In the genomic region with DNA sequence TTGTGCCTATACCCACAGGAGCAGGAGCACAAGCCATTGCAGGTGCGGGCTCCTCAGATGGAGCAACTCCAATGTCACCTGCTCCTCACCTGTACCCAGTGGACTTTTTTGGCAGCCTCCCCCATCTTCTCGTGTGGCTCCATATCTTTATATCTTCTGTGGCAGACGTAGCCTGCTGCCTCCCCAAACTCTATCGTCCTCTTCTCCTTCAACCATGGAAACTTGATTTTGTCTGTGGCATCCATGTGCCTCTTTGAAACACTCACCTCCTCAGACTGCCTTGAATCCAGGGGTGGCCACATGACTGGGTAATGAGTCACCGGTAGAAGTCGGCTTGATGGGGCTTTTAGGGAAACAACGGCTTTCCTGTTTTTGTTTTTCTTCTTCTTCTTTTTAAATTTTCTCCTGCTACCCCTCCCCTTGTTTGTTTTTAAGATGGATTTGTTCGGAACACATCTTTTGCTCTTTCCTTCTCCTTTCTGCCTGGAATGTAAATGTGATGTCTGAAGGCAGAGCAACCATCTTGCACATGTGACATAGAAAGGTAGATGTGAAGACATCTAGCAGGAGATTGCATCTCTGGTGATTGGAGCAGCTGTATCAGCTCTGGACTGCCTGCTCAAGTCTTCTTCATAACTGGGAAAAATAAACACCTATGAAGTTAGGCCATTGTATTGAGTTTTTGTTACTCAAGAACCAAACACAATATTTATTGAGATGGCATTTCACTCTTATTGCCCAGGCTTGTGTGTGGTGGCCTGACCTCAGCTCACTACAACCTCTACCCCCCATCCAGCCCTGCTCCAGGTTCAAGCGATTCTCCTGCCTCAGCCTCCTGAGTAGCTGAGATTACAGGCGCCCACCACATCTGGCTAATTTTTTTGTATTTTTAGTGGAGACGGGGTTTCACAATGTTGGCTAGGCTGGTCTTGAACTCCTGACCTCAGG, we compare ENCODE assay signal across 1 cellular context.
A peak's percentile ranks its signal among the peaks of the same experiment; 100 is the strongest.
TF ChIP-seq lines count a peak whose summit lies in the region.

No MANE protein-coding gene starts in this region.

TF ChIP-seq in HepG2, 621 proteins besides CTCF, POLR2A, EP300 and RAD21 (continued from another document and continues in another):
- peak; percentile 12; the same call in 1 of the 2 replicates for TF ChIP-seq FOSL1 (CRISPR knock-in tag; IDR thresholded peaks at IDR 0.05; ENCODE audit: borderline replicate concordance)
- no peak for TF ChIP-seq POLR2AphosphoS5 (IDR thresholded peaks at IDR 0.05; ENCODE audit: low read depth, low read length)
- TF ChIP-seq CSRNP1 (CRISPR knock-in tag; IDR thresholded peaks at IDR 0.05), result no peak
- TF ChIP-seq TFDP1 (CRISPR knock-in tag; IDR thresholded peaks at IDR 0.05; ENCODE audit: borderline replicate concordance), result no peak
- TF ChIP-seq ZNF549 (CRISPR knock-in tag; IDR thresholded peaks at IDR 0.05), result no peak
- no peak for TF ChIP-seq NFATC3 (CRISPR knock-in tag; IDR thresholded peaks at IDR 0.05)
- TF ChIP-seq MED8 (CRISPR knock-in tag; IDR thresholded peaks at IDR 0.05; ENCODE audit: insufficient replicate concordance), result peak; percentile 34
- TF ChIP-seq SP5 (CRISPR knock-in tag; IDR thresholded peaks at IDR 0.05; ENCODE audit: borderline replicate concordance, low read depth), result no peak
- TF ChIP-seq, protein P1, sequence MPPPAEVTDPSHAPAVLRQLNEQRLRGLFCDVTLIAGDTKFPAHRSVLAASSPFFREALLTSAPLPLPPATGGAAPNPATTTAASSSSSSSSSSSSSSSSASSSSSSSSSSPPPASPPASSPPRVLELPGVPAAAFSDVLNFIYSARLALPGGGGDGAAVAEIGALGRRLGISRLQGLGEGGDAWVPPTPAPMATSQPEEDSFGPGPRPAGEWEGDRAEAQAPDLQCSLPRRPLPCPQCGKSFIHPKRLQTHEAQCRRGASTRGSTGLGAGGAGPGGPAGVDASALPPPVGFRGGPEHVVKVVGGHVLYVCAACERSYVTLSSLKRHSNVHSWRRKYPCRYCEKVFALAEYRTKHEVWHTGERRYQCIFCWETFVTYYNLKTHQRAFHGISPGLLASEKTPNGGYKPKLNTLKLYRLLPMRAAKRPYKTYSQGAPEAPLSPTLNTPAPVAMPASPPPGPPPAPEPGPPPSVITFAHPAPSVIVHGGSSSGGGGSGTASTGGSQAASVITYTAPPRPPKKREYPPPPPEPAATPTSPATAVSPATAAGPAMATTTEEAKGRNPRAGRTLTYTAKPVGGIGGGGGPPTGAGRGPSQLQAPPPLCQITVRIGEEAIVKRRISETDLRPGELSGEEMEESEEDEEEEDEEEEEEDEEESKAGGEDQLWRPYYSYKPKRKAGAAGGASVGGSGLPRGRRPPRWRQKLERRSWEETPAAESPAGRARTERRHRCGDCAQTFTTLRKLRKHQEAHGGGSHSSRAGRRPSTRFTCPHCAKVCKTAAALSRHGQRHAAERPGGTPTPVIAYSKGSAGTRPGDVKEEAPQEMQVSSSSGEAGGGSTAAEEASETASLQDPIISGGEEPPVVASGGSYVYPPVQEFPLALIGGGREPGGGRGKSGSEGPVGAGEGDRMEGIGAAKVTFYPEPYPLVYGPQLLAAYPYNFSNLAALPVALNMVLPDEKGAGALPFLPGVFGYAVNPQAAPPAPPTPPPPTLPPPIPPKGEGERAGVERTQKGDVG (CRISPR knock-in tag; IDR thresholded peaks at IDR 0.05; ENCODE audit: borderline replicate concordance), result no peak
- TF ChIP-seq NR3C1 (CRISPR knock-in tag; IDR thresholded peaks at IDR 0.05), result no peak
- no peak for TF ChIP-seq BCL6 (CRISPR knock-in tag; IDR thresholded peaks at IDR 0.05)
- no peak for TF ChIP-seq ZFAT (CRISPR knock-in tag; conservative IDR thresholded peaks at IDR 0.05)
- no peak for TF ChIP-seq ZBTB26 (CRISPR knock-in tag; IDR thresholded peaks at IDR 0.05; ENCODE audit: borderline replicate concordance)
- TF ChIP-seq, protein P2, sequence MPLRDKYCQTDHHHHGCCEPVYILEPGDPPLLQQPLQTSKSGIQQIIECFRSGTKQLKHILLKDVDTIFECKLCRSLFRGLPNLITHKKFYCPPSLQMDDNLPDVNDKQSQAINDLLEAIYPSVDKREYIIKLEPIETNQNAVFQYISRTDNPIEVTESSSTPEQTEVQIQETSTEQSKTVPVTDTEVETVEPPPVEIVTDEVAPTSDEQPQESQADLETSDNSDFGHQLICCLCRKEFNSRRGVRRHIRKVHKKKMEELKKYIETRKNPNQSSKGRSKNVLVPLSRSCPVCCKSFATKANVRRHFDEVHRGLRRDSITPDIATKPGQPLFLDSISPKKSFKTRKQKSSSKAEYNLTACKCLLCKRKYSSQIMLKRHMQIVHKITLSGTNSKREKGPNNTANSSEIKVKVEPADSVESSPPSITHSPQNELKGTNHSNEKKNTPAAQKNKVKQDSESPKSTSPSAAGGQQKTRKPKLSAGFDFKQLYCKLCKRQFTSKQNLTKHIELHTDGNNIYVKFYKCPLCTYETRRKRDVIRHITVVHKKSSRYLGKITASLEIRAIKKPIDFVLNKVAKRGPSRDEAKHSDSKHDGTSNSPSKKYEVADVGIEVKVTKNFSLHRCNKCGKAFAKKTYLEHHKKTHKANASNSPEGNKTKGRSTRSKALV (CRISPR knock-in tag; IDR thresholded peaks at IDR 0.05), result no peak
- TF ChIP-seq BRCA1 (CRISPR knock-in tag; IDR thresholded peaks at IDR 0.05), result no peak
- TF ChIP-seq, protein P3, sequence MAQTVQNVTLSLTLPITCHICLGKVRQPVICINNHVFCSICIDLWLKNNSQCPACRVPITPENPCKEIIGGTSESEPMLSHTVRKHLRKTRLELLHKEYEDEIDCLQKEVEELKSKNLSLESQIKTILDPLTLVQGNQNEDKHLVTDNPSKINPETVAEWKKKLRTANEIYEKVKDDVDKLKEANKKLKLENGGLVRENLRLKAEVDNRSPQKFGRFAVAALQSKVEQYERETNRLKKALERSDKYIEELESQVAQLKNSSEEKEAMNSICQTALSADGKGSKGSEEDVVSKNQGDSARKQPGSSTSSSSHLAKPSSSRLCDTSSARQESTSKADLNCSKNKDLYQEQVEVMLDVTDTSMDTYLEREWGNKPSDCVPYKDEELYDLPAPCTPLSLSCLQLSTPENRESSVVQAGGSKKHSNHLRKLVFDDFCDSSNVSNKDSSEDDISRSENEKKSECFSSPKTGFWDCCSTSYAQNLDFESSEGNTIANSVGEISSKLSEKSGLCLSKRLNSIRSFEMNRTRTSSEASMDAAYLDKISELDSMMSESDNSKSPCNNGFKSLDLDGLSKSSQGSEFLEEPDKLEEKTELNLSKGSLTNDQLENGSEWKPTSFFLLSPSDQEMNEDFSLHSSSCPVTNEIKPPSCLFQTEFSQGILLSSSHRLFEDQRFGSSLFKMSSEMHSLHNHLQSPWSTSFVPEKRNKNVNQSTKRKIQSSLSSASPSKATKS (CRISPR knock-in tag; IDR thresholded peaks at IDR 0.05), result no peak
- TF ChIP-seq SMYD3 (CRISPR knock-in tag; IDR thresholded peaks at IDR 0.05), result no peak
- no peak for TF ChIP-seq ZNF878 (CRISPR knock-in tag; IDR thresholded peaks at IDR 0.05)
- peak; percentile 41; the same call in 1 of the 2 replicates for TF ChIP-seq ZNF605 (CRISPR knock-in tag; IDR thresholded peaks at IDR 0.05)
- TF ChIP-seq ZNF687 (CRISPR knock-in tag; IDR thresholded peaks at IDR 0.05), result no peak
- TF ChIP-seq ZKSCAN8 (CRISPR knock-in tag; IDR thresholded peaks at IDR 0.05; ENCODE audit: borderline replicate concordance), result no peak
- no peak for TF ChIP-seq NFE2L2 (IDR thresholded peaks at IDR 0.05; ENCODE audit: low read length)
- TF ChIP-seq FOXA3 (CRISPR knock-in tag; IDR thresholded peaks at IDR 0.05), result peak; percentile 26; the same call in 1 of the 2 replicates
- TF ChIP-seq GATA4 (IDR thresholded peaks at IDR 0.05; ENCODE audit: borderline replicate concordance, low read depth), result no peak
- TF ChIP-seq AGO1 (IDR thresholded peaks at IDR 0.05; ENCODE audit: low read depth, low read length, poor library complexity, severe bottlenecking), result no peak
- TF ChIP-seq RXRB (CRISPR knock-in tag; IDR thresholded peaks at IDR 0.05; ENCODE audit: borderline replicate concordance), result peak; percentile 13; the same call in 1 of the 2 replicates
- TF ChIP-seq MYNN (CRISPR knock-in tag; IDR thresholded peaks at IDR 0.05; ENCODE audit: low read depth), result no peak
- no peak for TF ChIP-seq TGIF2 (CRISPR knock-in tag; IDR thresholded peaks at IDR 0.05)
- TF ChIP-seq, protein P4, sequence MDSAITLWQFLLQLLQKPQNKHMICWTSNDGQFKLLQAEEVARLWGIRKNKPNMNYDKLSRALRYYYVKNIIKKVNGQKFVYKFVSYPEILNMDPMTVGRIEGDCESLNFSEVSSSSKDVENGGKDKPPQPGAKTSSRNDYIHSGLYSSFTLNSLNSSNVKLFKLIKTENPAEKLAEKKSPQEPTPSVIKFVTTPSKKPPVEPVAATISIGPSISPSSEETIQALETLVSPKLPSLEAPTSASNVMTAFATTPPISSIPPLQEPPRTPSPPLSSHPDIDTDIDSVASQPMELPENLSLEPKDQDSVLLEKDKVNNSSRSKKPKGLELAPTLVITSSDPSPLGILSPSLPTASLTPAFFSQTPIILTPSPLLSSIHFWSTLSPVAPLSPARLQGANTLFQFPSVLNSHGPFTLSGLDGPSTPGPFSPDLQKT (CRISPR knock-in tag; IDR thresholded peaks at IDR 0.05; ENCODE audit: borderline replicate concordance), result no peak
- peak; percentile 43 for TF ChIP-seq MED1 (CRISPR knock-in tag; IDR thresholded peaks at IDR 0.05)
- TF ChIP-seq ZNF546 (CRISPR knock-in tag; conservative IDR thresholded peaks at IDR 0.05), result no peak
- TF ChIP-seq ZFP82 (CRISPR knock-in tag; IDR thresholded peaks at IDR 0.05; ENCODE audit: borderline replicate concordance), result no peak
- TF ChIP-seq KAT8 (CRISPR knock-in tag; IDR thresholded peaks at IDR 0.05), result peak; percentile 19; the same call in 1 of the 2 replicates
- TF ChIP-seq YY1 (IDR thresholded peaks at IDR 0.05; ENCODE audit: insufficient read depth, insufficient replicate concordance, low read depth, low read length), result no peak
- no peak for TF ChIP-seq ZNF572 (CRISPR knock-in tag; IDR thresholded peaks at IDR 0.05)
- TF ChIP-seq NFKB2 (CRISPR knock-in tag; IDR thresholded peaks at IDR 0.05; ENCODE audit: borderline replicate concordance), result no peak
- TF ChIP-seq, protein P5, sequence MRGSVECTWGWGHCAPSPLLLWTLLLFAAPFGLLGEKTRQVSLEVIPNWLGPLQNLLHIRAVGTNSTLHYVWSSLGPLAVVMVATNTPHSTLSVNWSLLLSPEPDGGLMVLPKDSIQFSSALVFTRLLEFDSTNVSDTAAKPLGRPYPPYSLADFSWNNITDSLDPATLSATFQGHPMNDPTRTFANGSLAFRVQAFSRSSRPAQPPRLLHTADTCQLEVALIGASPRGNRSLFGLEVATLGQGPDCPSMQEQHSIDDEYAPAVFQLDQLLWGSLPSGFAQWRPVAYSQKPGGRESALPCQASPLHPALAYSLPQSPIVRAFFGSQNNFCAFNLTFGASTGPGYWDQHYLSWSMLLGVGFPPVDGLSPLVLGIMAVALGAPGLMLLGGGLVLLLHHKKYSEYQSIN (CRISPR knock-in tag; IDR thresholded peaks at IDR 0.05; ENCODE audit: borderline replicate concordance), result no peak
